Comparison of ENCODE assay signal across 13 cellular contexts in genomic region chr4:13701937-13702446, GRCh38.
A peak's percentile ranks its signal among the peaks of the same experiment; 100 is the strongest.
DNase-seq lines count a peak whose midpoint lies in the region; ATAC-seq, FAIRE-seq and TF ChIP-seq lines count a peak whose summit lies in the region.
"Had no signal": no experiment of that assay in that cellular context is flagged by ENCODE, and none has a peak within 500 bp of the region (broad histone marks: within the 10 kb centered on the region; RNA-seq: fewer than 3 reads in every experiment).

No MANE protein-coding gene starts in this region.

- H3K9ac ChIP-seq in kidney (ENCODE audit: low read length in 2 of 2), result no peak overlapping the region

- intact Hi-C loops in kidney (cut with DNase I) (no loop called here), right cardiac atrium (cut with DNase I) (no loop called here)

- FAIRE-seq in HTR-8/SVneo (lab: Jason Lieb, UNC) (no peak), kidney (lab: Jason Lieb, UNC) (peak; percentile 87)
- FAIRE-seq: colon had no signal

- H3K36me3 ChIP-seq in kidney (ENCODE audit: control insufficient read depth in 1 of 2, insufficient read depth in 2 of 2, low read length in 2 of 2), result no peaks in the 10 kb centered on the region

- H3K4me3 ChIP-seq in kidney (ENCODE audit: low read length in 2 of 2), result no peak overlapping the region
- no peak overlapping the region for H3K4me3 ChIP-seq in right cardiac atrium (ENCODE audit: low read length)

- no peaks in the 10 kb centered on the region for H3K9me3 ChIP-seq in kidney (ENCODE audit: control insufficient read depth in 1 of 2, low read length in 2 of 2)
- H3K9me3 ChIP-seq in right cardiac atrium (ENCODE audit: control insufficient read depth, low read length), result no peaks in the 10 kb centered on the region

- 84% methylated on average over 2 of the region's 2 CpGs for WGBS in right cardiac atrium

- H3K27me3 ChIP-seq in right cardiac atrium (ENCODE audit: control insufficient read depth, insufficient read depth), result no peaks in the 10 kb centered on the region

- H3K4me1 ChIP-seq in kidney (ENCODE audit: control insufficient read depth in 1 of 2, insufficient read depth in 1 of 2, low read depth in 1 of 2, low read length in 2 of 2) (peaks cover 19 to 30% of the 10 kb centered on the region in 2 donors), right cardiac atrium (ENCODE audit: control insufficient read depth, insufficient read depth, low read length) (peaks cover 4% of the 10 kb centered on the region)

- no peak for TF ChIP-seq CTCF in AG09319 (IDR thresholded peaks at IDR 0.05; ENCODE audit: low read depth, low read length)
- no peak for TF ChIP-seq CTCF in kidney (IDR thresholded peaks at IDR 0.05; ENCODE audit: borderline replicate concordance, extremely low read depth, insufficient read depth)

- peak overlapping the region; percentile 66 to 90 for H3K27ac ChIP-seq in kidney (ENCODE audit: low read depth in 2 of 2, low read length in 2 of 2)
- no peak overlapping the region for H3K27ac ChIP-seq in right cardiac atrium (ENCODE audit: low read length)

- DNase-seq in AG09319 (ENCODE audit: extremely low read depth, low read depth) (peak; percentile 62), HTR-8/SVneo (ENCODE audit: insufficient read length, low spot score) (peak; percentile 8), amniotic stem cell (lab: John Stamatoyannopoulos, UW) (peak; percentile 8), kidney (no peak), activated gamma-delta T cell (lab: John Stamatoyannopoulos, UW) (no peak), right cardiac atrium (no peak)
- DNase-seq in activated T-cell treated with anti-CD3 and anti-CD28 coated beads, Interleukin-2, amount 50 U/mL, for 1 hour, result no peak
- DNase-seq: hippocampal formation; naive thymus-derived CD4-positive, alpha-beta T cell; NCI-H524 treated with DMSO at 0.1 percent for 48 hours had no signal

- ATAC-seq in right cardiac atrium (no peak), GM18858 (IDR thresholded peaks at IDR 0.05; ENCODE audit: unreplicated experiment) (no peak)
- ATAC-seq: naive thymus-derived CD4-positive, alpha-beta T cell; stimulated activated effector memory CD8-positive, alpha-beta T cell treated with anti-CD3 and anti-CD28 coated beads, Interleukin-12 subunit alpha, Interleukin-12 subunit beta, amount 100 ng/mL, for 72 hours had no signal

Comparison
In these comparisons a context has a peak if more than half of its experiments do, and no peak if none do; other contexts are left out.
1. DNase-seq: peak in AG09319 (single experiment), HTR-8/SVneo (single experiment) and amniotic stem cell (single experiment); none in kidney (single experiment), activated gamma-delta T cell (single experiment), activated T-cell treated with anti-CD3 and anti-CD28 coated beads, Interleukin-2, amount 50 U/mL, for 1 hour (single experiment) and right cardiac atrium (0 of 3).